In the genomic region with DNA sequence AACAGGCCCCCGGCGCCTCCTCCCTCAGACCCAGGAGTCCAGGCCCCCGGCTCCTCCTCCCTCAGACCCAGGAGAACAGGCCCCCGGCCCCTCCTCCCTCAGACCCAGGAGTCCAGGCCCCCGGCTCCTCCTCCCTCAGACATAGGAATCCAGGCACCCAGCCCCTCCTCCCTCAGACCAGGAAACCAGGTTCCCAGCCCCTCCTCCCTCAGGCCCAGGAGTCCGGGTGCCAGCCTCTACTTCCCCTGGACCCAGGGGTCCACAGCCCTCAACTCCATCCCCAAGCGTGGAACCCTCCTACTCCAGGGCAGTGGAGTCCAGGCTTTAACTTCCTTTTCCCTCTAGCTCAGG, we compare ENCODE assay signal across 13 cellular contexts. TPM values are rescaled to one million over a fixed set of nuclear protein-coding genes. Genes with fewer than 3 reads are reported as not detected.
DNase-seq lines count a peak whose midpoint lies in the region; FAIRE-seq and TF ChIP-seq lines count a peak whose summit lies in the region.
"Had no signal": no experiment of that assay in that cellular context is flagged by ENCODE, and none has a peak within 500 bp of the region (broad histone marks: within the 10 kb centered on the region; RNA-seq: fewer than 3 reads in every experiment).

No MANE protein-coding gene starts in this region.

- H2AFZ ChIP-seq in hepatocyte = no peak overlapping the region

- no peaks in the 10 kb centered on the region for H3K79me2 ChIP-seq in hepatocyte

- H3K36me3 ChIP-seq in H7 (replicated peaks; ENCODE audit: control insufficient read depth, insufficient read depth, low read length) (peaks cover 1% of the 10 kb centered on the region; the same call in 1 of the 2 replicates), Peyer's patch (peaks cover 0 to 15% (median 0%) of the 10 kb centered on the region in 3 donors), hepatocyte (replicated peaks; ENCODE audit: insufficient read depth, low read depth) (no peaks in the 10 kb centered on the region)

- no peaks in the 10 kb centered on the region for H3K9me3 Mint-ChIP-seq in progenitor cell of endocrine pancreas (ENCODE audit: low read depth)
- no peaks in the 10 kb centered on the region for H3K9me3 Mint-ChIP-seq in activated CD4-positive, alpha-beta T cell treated with anti-CD3 and anti-CD28 coated beads, Interleukin-2, amount 10 ng/mL, durations not matched to agents 24 days and 14 days

- H3K4me3 Mint-ChIP-seq in progenitor cell of endocrine pancreas (ENCODE audit: low read depth) = peak overlapping the region; percentile 94
- no peak overlapping the region for H3K4me3 Mint-ChIP-seq in activated CD4-positive, alpha-beta T cell treated with anti-CD3 and anti-CD28 coated beads, Interleukin-2, amount 10 ng/mL, durations not matched to agents 24 days and 14 days
- H3K4me3 Mint-ChIP-seq: activated CD4-positive, alpha-beta T cell treated with anti-CD3 and anti-CD28 coated beads for 36 hours had no signal

- peak overlapping the region; percentile 97 for H3K27ac Mint-ChIP-seq in progenitor cell of endocrine pancreas
- H3K27ac Mint-ChIP-seq in activated CD4-positive, alpha-beta T cell treated with anti-CD3 and anti-CD28 coated beads, Interleukin-2, amount 10 ng/mL, durations not matched to agents 24 days and 14 days = no peak overlapping the region
- H3K27ac Mint-ChIP-seq: activated CD4-positive, alpha-beta T cell treated with anti-CD3 and anti-CD28 coated beads for 36 hours had no signal

- H3K4me2 ChIP-seq in hepatocyte = peak overlapping the region; percentile 75

- intact Hi-C loops in activated CD4-positive, alpha-beta T cell treated with anti-CD3 and anti-CD28 coated beads, Interleukin-2, amount 10 ng/mL, durations not matched to agents 24 days and 14 days (cut with micrococcal nuclease) = no loop called here

- H3K9me3 ChIP-seq in Peyer's patch = no peaks in the 10 kb centered on the region
- H3K9me3 ChIP-seq in hepatocyte (ENCODE audit: low read depth) = no peaks in the 10 kb centered on the region
- H3K9me3 ChIP-seq: SJSA1 had no signal

- WGBS in hepatocyte (ENCODE audit: low lambda C conversion rate, missing lambda C conversion rate) = 63% methylated on average over 2 of the region's 7 CpGs

- TF ChIP-seq POLR2A in Peyer's patch (IDR thresholded peaks at IDR 0.05) (no peak), GM12891 (IDR thresholded peaks at IDR 0.05; ENCODE audit: low read depth, low read length) (no peak)

- no peaks in the 10 kb centered on the region for H4K20me1 ChIP-seq in hepatocyte (ENCODE audit: insufficient read depth, poor library complexity, severe bottlenecking)

- no peaks in the 10 kb centered on the region for H3K27me3 ChIP-seq in H7 (ENCODE audit: control insufficient read depth, insufficient read depth, low read length)
- H3K27me3 ChIP-seq in Peyer's patch = no peaks in the 10 kb centered on the region
- no peaks in the 10 kb centered on the region for H3K27me3 ChIP-seq in hepatocyte
- H3K27me3 ChIP-seq: SJSA1 had no signal

- TF ChIP-seq CTCF in Peyer's patch (IDR thresholded peaks at IDR 0.05) = no peak
- TF ChIP-seq CTCF in hepatocyte (IDR thresholded peaks at IDR 0.05; ENCODE audit: poor library complexity) = no peak
- TF ChIP-seq CTCF in progenitor cell of endocrine pancreas (IDR thresholded peaks at IDR 0.05; ENCODE audit: unreplicated experiment) = no peak

- H3K27ac ChIP-seq in Peyer's patch (peak overlapping the region in 3 of 4 donors; percentile 77 to 85 (median 81)), hepatocyte (peak overlapping the region; percentile 98)
- H3K27ac ChIP-seq: SJSA1 had no signal

- H3K4me1 ChIP-seq in Peyer's patch (peaks cover 0 to 8% (median 5%) of the 10 kb centered on the region in 4 donors), hepatocyte (ENCODE audit: insufficient read depth) (no peaks in the 10 kb centered on the region)

- H3K4me1 Mint-ChIP-seq in progenitor cell of endocrine pancreas (ENCODE audit: low read depth) = peaks cover 11% of the 10 kb centered on the region
- H3K4me1 Mint-ChIP-seq in activated CD4-positive, alpha-beta T cell treated with anti-CD3 and anti-CD28 coated beads, Interleukin-2, amount 10 ng/mL, durations not matched to agents 24 days and 14 days = peaks cover 6% of the 10 kb centered on the region

- DNase-seq in H7 (no peak), Peyer's patch (no peak), hepatocyte (ENCODE audit: low spot score) (peak; percentile 71), progenitor cell of endocrine pancreas (ENCODE audit: low spot score, unreplicated experiment) (no peak), NCI-H524 (lab: John Stamatoyannopoulos, UW) (no peak), NCI-H82 treated with DMSO at 0.1 percent for 48 hours (lab: John Stamatoyannopoulos, UW; ENCODE audit: unreplicated experiment) (no peak), GM12891 (ENCODE audit: insufficient read length, low spot score) (no peak)
- DNase-seq in activated CD4-positive, alpha-beta T cell treated with anti-CD3 and anti-CD28 coated beads, Interleukin-2, amount 10 ng/mL, durations not matched to agents 24 days and 14 days = no peak
- DNase-seq: activated CD4-positive, alpha-beta T cell treated with anti-CD3 and anti-CD28 coated beads for 36 hours; central memory CD4-positive, alpha-beta T cell; NCI-H2227 treated with DMSO at 0.1 percent for 48 hours; stimulated activated CD4-positive, alpha-beta T cell treated with anti-CD3 and anti-CD28 coated beads, Interleukin-4, amount 100 ng/mL, for 4 hours had no signal

- H3K4me3 ChIP-seq in H7 (ENCODE audit: insufficient read depth, low read depth, low read length) (peak overlapping the region; percentile 51; the same call in 1 of the 2 replicates), Peyer's patch (peak overlapping the region in 3 of 4 donors; percentile 37 to 65 (median 59)), hepatocyte (peak overlapping the region; percentile 32)
- H3K4me3 ChIP-seq: SJSA1 had no signal

- H3K27me3 Mint-ChIP-seq in progenitor cell of endocrine pancreas = no peaks in the 10 kb centered on the region
- no peaks in the 10 kb centered on the region for H3K27me3 Mint-ChIP-seq in activated CD4-positive, alpha-beta T cell treated with anti-CD3 and anti-CD28 coated beads, Interleukin-2, amount 10 ng/mL, durations not matched to agents 24 days and 14 days
- H3K27me3 Mint-ChIP-seq: activated CD4-positive, alpha-beta T cell treated with anti-CD3 and anti-CD28 coated beads for 36 hours had no signal

- H3K9me2 ChIP-seq in hepatocyte (replicated peaks; ENCODE audit: insufficient read depth) = no peaks in the 10 kb centered on the region

- no peak for FAIRE-seq in GM12891 (lab: Jason Lieb, UNC)

- H3K36me3 Mint-ChIP-seq in progenitor cell of endocrine pancreas (ENCODE audit: insufficient read depth) = peaks cover 5% of the 10 kb centered on the region
- peaks cover 11% of the 10 kb centered on the region for H3K36me3 Mint-ChIP-seq in activated CD4-positive, alpha-beta T cell treated with anti-CD3 and anti-CD28 coated beads, Interleukin-2, amount 10 ng/mL, durations not matched to agents 24 days and 14 days (ENCODE audit: low read depth)

TF ChIP-seq in GM12891, 5 proteins besides CTCF, POLR2A, EP300 and RAD21:
- TF ChIP-seq PAX5 (IDR thresholded peaks at IDR 0.05; ENCODE audit: insufficient read depth, low read length, severe bottlenecking) (no peak), SPI1 (IDR thresholded peaks at IDR 0.05; ENCODE audit: low read depth, low read length) (no peak), TAF1 (IDR thresholded peaks at IDR 0.05; ENCODE audit: low read depth, low read length) (no peak), POU2F2 (IDR thresholded peaks at IDR 0.05; ENCODE audit: low read depth, low read length) (no peak), POLR2AphosphoS5 (IDR thresholded peaks at IDR 0.05; ENCODE audit: low read depth, low read length) (no peak)

RNA-seq across cellular contexts. Expression of a gene that starts 0.6 kb away (rescaled TPM):
- 1.9 and 2.8 TPM in 2 replicates for total RNA-seq in H7 (2014; rRNA removed; shearing (Covaris generic))
- total RNA-seq in Peyer's patch (100 to 1,000 TPM in 3 of 4 donors, 10 to 100 TPM in 1; 38.0 to 281 (median 232) TPM), hepatocyte (29.4 and 40.3 TPM in 2 replicates), progenitor cell of endocrine pancreas (119 and 125 TPM in 2 replicates)
- polyA plus RNA-seq in hepatocyte = 94.4 and 101 TPM in 2 replicates
- 0.54 and 1.1 TPM in 2 replicates for total RNA-seq in activated CD4-positive, alpha-beta T cell treated with anti-CD3 and anti-CD28 coated beads, Interleukin-2, amount 10 ng/mL, durations not matched to agents 24 days and 14 days
- polyA plus RNA-seq in GM12891 (2012; ENCODE audit: low read depth, missing spikeins) = 0.68 TPM

RNA-seq across cellular contexts. Expression of a gene that starts 12.9 kb away (rescaled TPM):
- total RNA-seq in H7 (2014; rRNA removed; shearing (Covaris generic)) = 3.6 and 4.7 TPM in 2 replicates
- total RNA-seq in Peyer's patch = 10 to 100 TPM in 2 of 4 donors, 1 to 10 TPM in 2; 2.9 to 28.9 (median 6.8) TPM
- total RNA-seq in hepatocyte = 5.8 and 8.4 TPM in 2 replicates
- polyA plus RNA-seq in hepatocyte = 15.0 and 16.8 TPM in 2 replicates
- 6.8 and 7.2 TPM in 2 replicates for total RNA-seq in progenitor cell of endocrine pancreas
- 4.6 and 5.7 TPM in 2 replicates for total RNA-seq in activated CD4-positive, alpha-beta T cell treated with anti-CD3 and anti-CD28 coated beads, Interleukin-2, amount 10 ng/mL, durations not matched to agents 24 days and 14 days
- polyA plus RNA-seq in GM12891 (2012; ENCODE audit: low read depth, missing spikeins) = 5.9 TPM

RNA-seq across cellular contexts. Expression of a gene that starts 17.0 kb away (rescaled TPM):
- total RNA-seq in H7 (2014; rRNA removed; shearing (Covaris generic)) = 76.6 and 88.1 TPM in 2 replicates
- total RNA-seq in Peyer's patch (100 to 1,000 TPM in 3 of 4 donors, 10 to 100 TPM in 1; 85.8 to 370 (median 245) TPM), hepatocyte (73.8 and 93.5 TPM in 2 replicates), progenitor cell of endocrine pancreas (91.5 and 99.1 TPM in 2 replicates)
- polyA plus RNA-seq in hepatocyte = 179 and 199 TPM in 2 replicates
- 289 and 291 TPM in 2 replicates for total RNA-seq in activated CD4-positive, alpha-beta T cell treated with anti-CD3 and anti-CD28 coated beads, Interleukin-2, amount 10 ng/mL, durations not matched to agents 24 days and 14 days
- polyA plus RNA-seq in GM12891 (2012; ENCODE audit: low read depth, missing spikeins) = 29.5 TPM

RNA-seq across cellular contexts. Expression of a gene that starts 18.7 kb away (rescaled TPM):
- total RNA-seq in H7 (2014; rRNA removed; shearing (Covaris generic)) = 76.9 and 87.8 TPM in 2 replicates
- total RNA-seq in Peyer's patch (10 to 100 TPM; 29.7 to 50.4 (median 42.2) TPM), hepatocyte (66.9 and 77.6 TPM in 2 replicates), progenitor cell of endocrine pancreas (38.6 and 39.7 TPM in 2 replicates)
- 100.0 and 105 TPM in 2 replicates for polyA plus RNA-seq in hepatocyte
- total RNA-seq in activated CD4-positive, alpha-beta T cell treated with anti-CD3 and anti-CD28 coated beads, Interleukin-2, amount 10 ng/mL, durations not matched to agents 24 days and 14 days = 17.9 and 18.4 TPM in 2 replicates
- polyA plus RNA-seq in GM12891 (2012; ENCODE audit: low read depth, missing spikeins) = 13.9 TPM

RNA-seq across cellular contexts. Expression of a gene that starts 28.3 kb away (rescaled TPM):
- 3,283 and 3,663 TPM in 2 replicates for total RNA-seq in H7 (2014; rRNA removed; shearing (Covaris generic))
- total RNA-seq in Peyer's patch = 1,000 to 10,000 TPM in 2 of 4 donors, 100 to 1,000 TPM in 2; 712 to 1,604 (median 941) TPM
- total RNA-seq in hepatocyte = 1,843 and 2,161 TPM in 2 replicates
- polyA plus RNA-seq in hepatocyte = 415 and 465 TPM in 2 replicates
- total RNA-seq in progenitor cell of endocrine pancreas = 1,160 and 1,179 TPM in 2 replicates
- total RNA-seq in activated CD4-positive, alpha-beta T cell treated with anti-CD3 and anti-CD28 coated beads, Interleukin-2, amount 10 ng/mL, durations not matched to agents 24 days and 14 days = 1,530 and 1,555 TPM in 2 replicates
- polyA plus RNA-seq in GM12891 (2012; ENCODE audit: low read depth, missing spikeins) = 4,709 TPM
